Comparison of ENCODE assay signal across 21 cellular contexts in genomic region chr16:46811682-46812081, GRCh38. TPM values are rescaled to one million over a fixed set of nuclear protein-coding genes. Genes with fewer than 3 reads are reported as not detected.
DNase-seq lines count a peak whose midpoint lies in the region; ATAC-seq and TF ChIP-seq lines count a peak whose summit lies in the region.
"Had no signal": no experiment of that assay in that cellular context is flagged by ENCODE, and none has a peak within 500 bp of the region (broad histone marks: within the 10 kb centered on the region; RNA-seq: fewer than 3 reads in every experiment).

No MANE protein-coding gene starts in this region.

- TF ChIP-seq CTCF in mucosa of descending colon (IDR thresholded peaks at IDR 0.05) = no peak

- H2AFZ ChIP-seq in Karpas-422 (ENCODE audit: low read length) = no peak overlapping the region
- H2AFZ ChIP-seq in trophoblast cell (ENCODE audit: insufficient read depth, low read length, poor library complexity) = no peak overlapping the region
- H2AFZ ChIP-seq: GM23248 had no signal

- H3K18ac ChIP-seq in trophoblast cell (ENCODE audit: low read length) = no peak overlapping the region

- H3K4me1 Mint-ChIP-seq in stimulated activated naive CD8-positive, alpha-beta T cell treated with anti-CD3 and anti-CD28 coated beads, Interleukin-15, Interleukin-2, amounts not matched to agents 100 ng/mL and 50 ng/mL, for 24 hours (ENCODE audit: low read depth) = peaks cover 33% of the 10 kb centered on the region
- peaks cover 25% of the 10 kb centered on the region for H3K4me1 Mint-ChIP-seq in stimulated activated naive CD8-positive, alpha-beta T cell treated with anti-CD3 and anti-CD28 coated beads, Interleukin-15, amount 100 ng/mL, for 72 hours

- H3K79me1 ChIP-seq in trophoblast cell (ENCODE audit: low read length) = no peaks in the 10 kb centered on the region

- H3K27ac ChIP-seq in Karpas-422 (ENCODE audit: low read length) (peak overlapping the region; percentile 98), trophoblast cell (ENCODE audit: low read depth, low read length) (no peak overlapping the region)
- H3K27ac ChIP-seq: 22Rv1, BLaER1, C4-2B, GM23248 had no signal

- H3K4ac ChIP-seq in trophoblast cell (ENCODE audit: low read depth, low read length) = peak overlapping the region; percentile 88

- H3K23ac ChIP-seq in trophoblast cell (ENCODE audit: low read length) = no peak overlapping the region

- intact Hi-C loops in mucosa of descending colon (cut with DNase I, micrococcal nuclease) = no loop called here

- H3K27me3 ChIP-seq in Karpas-422 (ENCODE audit: low read length) (no peaks in the 10 kb centered on the region), trophoblast cell (ENCODE audit: insufficient read depth, low read length) (no peaks in the 10 kb centered on the region)
- H3K27me3 ChIP-seq: BLaER1 had no signal

- no peak overlapping the region for H3K4me3 Mint-ChIP-seq in stimulated activated naive CD8-positive, alpha-beta T cell treated with anti-CD3 and anti-CD28 coated beads, Interleukin-15, Interleukin-2, amounts not matched to agents 100 ng/mL and 50 ng/mL, for 24 hours
- no peak overlapping the region for H3K4me3 Mint-ChIP-seq in stimulated activated naive CD8-positive, alpha-beta T cell treated with anti-CD3 and anti-CD28 coated beads, Interleukin-15, amount 100 ng/mL, for 72 hours
- H3K4me3 Mint-ChIP-seq: B cell; CD4-positive, CD25-positive, alpha-beta regulatory T cell; CD8-positive, alpha-beta T cell had no signal

- peak overlapping the region; percentile 27 for H3K27ac Mint-ChIP-seq in stimulated activated naive CD8-positive, alpha-beta T cell treated with anti-CD3 and anti-CD28 coated beads, Interleukin-15, Interleukin-2, amounts not matched to agents 100 ng/mL and 50 ng/mL, for 24 hours
- no peak overlapping the region for H3K27ac Mint-ChIP-seq in stimulated activated naive CD8-positive, alpha-beta T cell treated with anti-CD3 and anti-CD28 coated beads, Interleukin-15, amount 100 ng/mL, for 72 hours
- H3K27ac Mint-ChIP-seq: B cell; CD4-positive, CD25-positive, alpha-beta regulatory T cell; CD8-positive, alpha-beta T cell had no signal

- no peaks in the 10 kb centered on the region for H3K9me2 ChIP-seq in Karpas-422 (replicated peaks; ENCODE audit: insufficient read depth, low read length)

- H3K36me3 Mint-ChIP-seq in stimulated activated naive CD8-positive, alpha-beta T cell treated with anti-CD3 and anti-CD28 coated beads, Interleukin-15, Interleukin-2, amounts not matched to agents 100 ng/mL and 50 ng/mL, for 24 hours (ENCODE audit: low read depth) = peaks cover 48% of the 10 kb centered on the region

- ATAC-seq in stimulated activated naive CD8-positive, alpha-beta T cell treated with anti-CD3 and anti-CD28 coated beads, Interleukin-15, amount 100 ng/mL, for 72 hours = no peak
- no peak for ATAC-seq in mucosa of descending colon
- ATAC-seq: CD8-positive, alpha-beta T cell had no signal

- no peak overlapping the region for H2AK5ac ChIP-seq in trophoblast cell (ENCODE audit: low read length)

- H2BK12ac ChIP-seq in trophoblast cell (ENCODE audit: low read length) = no peak overlapping the region

- H3K14ac ChIP-seq in trophoblast cell (ENCODE audit: low read length) = no peak overlapping the region

- H3K36me3 ChIP-seq in Karpas-422 (ENCODE audit: insufficient read depth, low read length) (peaks cover 22% of the 10 kb centered on the region), trophoblast cell (ENCODE audit: control insufficient read depth in 1 of 2, insufficient read depth in 2 of 2, low read length in 2 of 2) (peaks cover 1 to 5% of the 10 kb centered on the region in 2 experiments), mucosa of descending colon (ENCODE audit: low read depth) (no peaks in the 10 kb centered on the region)

- H4K12ac ChIP-seq in trophoblast cell (ENCODE audit: low read depth, low read length) = no peak overlapping the region

- no peak for DNase-seq in stimulated activated naive CD8-positive, alpha-beta T cell treated with anti-CD3 and anti-CD28 coated beads, Interleukin-15, amount 100 ng/mL, for 72 hours
- DNase-seq in Karpas-422 (no peak), trophoblast cell (peak; percentile 32 to 61), mucosa of descending colon (no peak)
- no peak for DNase-seq in activated CD4-positive, CD25-positive, alpha-beta regulatory T cell (lab: John Stamatoyannopoulos, UW)
- DNase-seq: Caco-2; CD4-positive, CD25-positive, alpha-beta regulatory T cell; CD8-positive, alpha-beta T cell; DMS153; DND-41; EL; GDM1; GM23248; H7; HCEC 1CT had no signal

- no CpG with 5 or more reads among the region's 5 CpGs for WGBS in trophoblast cell (ENCODE audit: extremely low coverage, insufficient coverage, insufficient read length)

- no peak overlapping the region for H2BK5ac ChIP-seq in trophoblast cell (ENCODE audit: low read depth, low read length, poor library complexity)

- H4K91ac ChIP-seq in trophoblast cell (ENCODE audit: low read depth, low read length) = no peak overlapping the region

- H3K9me3 ChIP-seq in Karpas-422 (ENCODE audit: low read length) (no peaks in the 10 kb centered on the region), trophoblast cell (ENCODE audit: insufficient read depth, low read depth, low read length) (no peaks in the 10 kb centered on the region), mucosa of descending colon (no peaks in the 10 kb centered on the region)
- H3K9me3 ChIP-seq: Caco-2 had no signal

- peaks cover 11% of the 10 kb centered on the region; the same call in 1 of the 2 replicates for H4K20me1 ChIP-seq in Karpas-422 (ENCODE audit: insufficient read depth, low read depth, low read length)

- H2BK120ac ChIP-seq in trophoblast cell (ENCODE audit: insufficient read depth, low read length, poor library complexity) = no peak overlapping the region

- H4K8ac ChIP-seq in trophoblast cell (ENCODE audit: low read depth, low read length) = no peak overlapping the region

- H3K27me3 Mint-ChIP-seq in stimulated activated naive CD8-positive, alpha-beta T cell treated with anti-CD3 and anti-CD28 coated beads, Interleukin-15, Interleukin-2, amounts not matched to agents 100 ng/mL and 50 ng/mL, for 24 hours = no peaks in the 10 kb centered on the region
- H3K27me3 Mint-ChIP-seq in stimulated activated naive CD8-positive, alpha-beta T cell treated with anti-CD3 and anti-CD28 coated beads, Interleukin-15, amount 100 ng/mL, for 72 hours = no peaks in the 10 kb centered on the region
- H3K27me3 Mint-ChIP-seq: B cell; CD4-positive, CD25-positive, alpha-beta regulatory T cell had no signal

- H3K4me2 ChIP-seq in Karpas-422 (ENCODE audit: low read depth, low read length, poor library complexity, severe bottlenecking) (peak overlapping the region; percentile 81), trophoblast cell (ENCODE audit: low read length) (no peak overlapping the region)
- H3K4me2 ChIP-seq: BLaER1 had no signal

- H3K9ac ChIP-seq in Karpas-422 (ENCODE audit: low read length) (no peak overlapping the region), trophoblast cell (ENCODE audit: low read length) (no peak overlapping the region)
- H3K9ac ChIP-seq: BLaER1, GM23248 had no signal

- H3K79me2 ChIP-seq in Karpas-422 (ENCODE audit: low read length) = peaks cover 93% of the 10 kb centered on the region
- H3K79me2 ChIP-seq in trophoblast cell (ENCODE audit: control insufficient read depth, insufficient read depth, low read length, poor library complexity) = peaks cover 10% of the 10 kb centered on the region

- H3K9me3 Mint-ChIP-seq in stimulated activated naive CD8-positive, alpha-beta T cell treated with anti-CD3 and anti-CD28 coated beads, Interleukin-15, Interleukin-2, amounts not matched to agents 100 ng/mL and 50 ng/mL, for 24 hours = peaks cover 12% of the 10 kb centered on the region
- H3K9me3 Mint-ChIP-seq in stimulated activated naive CD8-positive, alpha-beta T cell treated with anti-CD3 and anti-CD28 coated beads, Interleukin-15, amount 100 ng/mL, for 72 hours = peaks cover 6 to 12% of the 10 kb centered on the region in 2 donors

- H3K4me3 ChIP-seq in Karpas-422 (ENCODE audit: low read length) (no peak overlapping the region), trophoblast cell (ENCODE audit: low read depth, low read length) (no peak overlapping the region), mucosa of descending colon (no peak overlapping the region)
- H3K4me3 ChIP-seq: BLaER1, GM12878, GM23248 had no signal

- H3K4me1 ChIP-seq in Karpas-422 (ENCODE audit: low read length) (peaks cover 86% of the 10 kb centered on the region), trophoblast cell (ENCODE audit: control insufficient read depth in 1 of 2, insufficient read depth in 2 of 2, low read length in 2 of 2) (peaks cover 3 to 4% of the 10 kb centered on the region in 2 experiments), mucosa of descending colon (ENCODE audit: low read depth) (peaks cover 7% of the 10 kb centered on the region)

RNA-seq across cellular contexts. Expression of gene C16orf87, which starts 19.3 kb away (rescaled TPM):
- total RNA-seq in Karpas-422 (2014; rRNA removed; shearing (Covaris generic); ENCODE audit: low replicate concordance) = 25.3 and 37.8 TPM in 2 replicates
- 30.3 and 33.4 TPM in 2 replicates for polyA plus RNA-seq in trophoblast cell (2013)
- 1 to 10 TPM; 5.3 to 8.3 (median 5.4) TPM for total RNA-seq in mucosa of descending colon

Comparison
In these comparisons a context has a peak if more than half of its experiments do, and no peak if none do; other contexts are left out.
1. DNase-seq: peak in trophoblast cell (2 of 2); none in stimulated activated naive CD8-positive, alpha-beta T cell treated with anti-CD3 and anti-CD28 coated beads, Interleukin-15, amount 100 ng/mL, for 72 hours (0 of 2), Karpas-422 (single experiment), activated CD4-positive, CD25-positive, alpha-beta regulatory T cell (0 of 4) and mucosa of descending colon (0 of 3).